22 cellular contexts compared by ENCODE assay signal in genomic region chr2:120208381-120209353, GRCh38. TPM values are rescaled to one million over a fixed set of nuclear protein-coding genes. Genes with fewer than 3 reads are reported as not detected.
DNase-seq lines count a peak whose midpoint lies in the region; ATAC-seq and TF ChIP-seq lines count a peak whose summit lies in the region.
"Had no signal": no experiment of that assay in that cellular context is flagged by ENCODE, and none has a peak within 500 bp of the region (broad histone marks: within the 10 kb centered on the region; RNA-seq: fewer than 3 reads in every experiment).

No MANE protein-coding gene starts in this region.

- no peaks in the 10 kb centered on the region for H3K27me3 Mint-ChIP-seq in T-helper 1 cell treated with Interleukin-12 subunit alpha and Interleukin-12 subunit beta and Interleukin-4 antibody, amounts not matched to agents 30 μg/mL and 1 μg/mL, for 36 hours (ENCODE audit: low read depth)
- no peaks in the 10 kb centered on the region for H3K27me3 Mint-ChIP-seq in activated naive CD8-positive, alpha-beta T cell treated with anti-CD3 and anti-CD28 coated beads, Interleukin-2, amount 10 ng/mL, durations not matched to agents 7 days and 5 days
- no peaks in the 10 kb centered on the region for H3K27me3 Mint-ChIP-seq in activated naive CD8-positive, alpha-beta T cell treated with anti-CD3 and anti-CD28 coated beads, Interleukin-2, amount 50 U/mL, for 24 hours
- H3K27me3 Mint-ChIP-seq in neural crest cell (ENCODE audit: low read depth) = no peaks in the 10 kb centered on the region
- H3K27me3 Mint-ChIP-seq: IgD-negative memory B cell had no signal

- H3K27ac Mint-ChIP-seq in T-helper 1 cell treated with Interleukin-12 subunit alpha and Interleukin-12 subunit beta and Interleukin-4 antibody, amounts not matched to agents 30 μg/mL and 1 μg/mL, for 36 hours = peak overlapping the region; percentile 84
- H3K27ac Mint-ChIP-seq in activated naive CD8-positive, alpha-beta T cell treated with anti-CD3 and anti-CD28 coated beads, Interleukin-2, amount 10 ng/mL, durations not matched to agents 7 days and 5 days = peak overlapping the region; percentile 85
- H3K27ac Mint-ChIP-seq in activated naive CD8-positive, alpha-beta T cell treated with anti-CD3 and anti-CD28 coated beads, Interleukin-2, amount 50 U/mL, for 24 hours = no peak overlapping the region
- H3K27ac Mint-ChIP-seq in neural crest cell (ENCODE audit: unreplicated experiment) = peak overlapping the region; percentile 24

- no peaks in the 10 kb centered on the region for H3K9me3 Mint-ChIP-seq in T-helper 1 cell treated with Interleukin-12 subunit alpha and Interleukin-12 subunit beta and Interleukin-4 antibody, amounts not matched to agents 30 μg/mL and 1 μg/mL, for 36 hours
- no peaks in the 10 kb centered on the region for H3K9me3 Mint-ChIP-seq in activated naive CD8-positive, alpha-beta T cell treated with anti-CD3 and anti-CD28 coated beads, Interleukin-2, amount 10 ng/mL, durations not matched to agents 7 days and 5 days
- no peaks in the 10 kb centered on the region for H3K9me3 Mint-ChIP-seq in activated naive CD8-positive, alpha-beta T cell treated with anti-CD3 and anti-CD28 coated beads, Interleukin-2, amount 50 U/mL, for 24 hours
- no peaks in the 10 kb centered on the region for H3K9me3 Mint-ChIP-seq in neural crest cell
- H3K9me3 Mint-ChIP-seq: IgD-negative memory B cell had no signal

- H3K4me1 Mint-ChIP-seq in T-helper 1 cell treated with Interleukin-12 subunit alpha and Interleukin-12 subunit beta and Interleukin-4 antibody, amounts not matched to agents 30 μg/mL and 1 μg/mL, for 36 hours (ENCODE audit: low read depth) = peaks cover 20% of the 10 kb centered on the region
- H3K4me1 Mint-ChIP-seq in activated naive CD8-positive, alpha-beta T cell treated with anti-CD3 and anti-CD28 coated beads, Interleukin-2, amount 10 ng/mL, durations not matched to agents 7 days and 5 days = peaks cover 16% of the 10 kb centered on the region
- peaks cover 13% of the 10 kb centered on the region for H3K4me1 Mint-ChIP-seq in activated naive CD8-positive, alpha-beta T cell treated with anti-CD3 and anti-CD28 coated beads, Interleukin-2, amount 50 U/mL, for 24 hours
- no peaks in the 10 kb centered on the region for H3K4me1 Mint-ChIP-seq in neural crest cell

- 93% methylated on average over 10 of the region's 10 CpGs for WGBS in suprapubic skin

- H3K36me3 Mint-ChIP-seq in T-helper 1 cell treated with Interleukin-12 subunit alpha and Interleukin-12 subunit beta and Interleukin-4 antibody, amounts not matched to agents 30 μg/mL and 1 μg/mL, for 36 hours (ENCODE audit: low read depth) = peaks cover 11% of the 10 kb centered on the region
- peaks cover 2% of the 10 kb centered on the region for H3K36me3 Mint-ChIP-seq in activated naive CD8-positive, alpha-beta T cell treated with anti-CD3 and anti-CD28 coated beads, Interleukin-2, amount 10 ng/mL, durations not matched to agents 7 days and 5 days
- no peaks in the 10 kb centered on the region for H3K36me3 Mint-ChIP-seq in activated naive CD8-positive, alpha-beta T cell treated with anti-CD3 and anti-CD28 coated beads, Interleukin-2, amount 50 U/mL, for 24 hours (ENCODE audit: low read depth)
- no peaks in the 10 kb centered on the region for H3K36me3 Mint-ChIP-seq in neural crest cell (ENCODE audit: low read depth)

- H3K27me3 ChIP-seq in suprapubic skin (no peaks in the 10 kb centered on the region), HAP-1 (ENCODE audit: low read depth) (no peaks in the 10 kb centered on the region)

- TF ChIP-seq CTCF in neural crest cell (conservative IDR thresholded peaks at IDR 0.05) (no peak), suprapubic skin (IDR thresholded peaks at IDR 0.05) (no peak)

- POLR2A ChIA-PET in activated naive CD8-positive, alpha-beta T cell treated with anti-CD3 and anti-CD28 coated beads, Interleukin-2, amount 10 ng/mL, durations not matched to agents 7 days and 5 days (lab: Charles Lee) = interaction anchor here (0.6 to 1.9 kb wide), 3 partner anchors 14 to 36 kb away, joined by 3 to 9 read pairs (median 5); partner anchors contain the start of gene TMEM185B

- H3K9me3 ChIP-seq in suprapubic skin = no peaks in the 10 kb centered on the region
- H3K9me3 ChIP-seq in HAP-1 = no peaks in the 10 kb centered on the region

- DNase-seq in T-helper 1 cell = no peak
- no peak for DNase-seq in activated naive CD8-positive, alpha-beta T cell treated with anti-CD3 and anti-CD28 coated beads, Interleukin-2, amount 10 ng/mL, durations not matched to agents 7 days and 5 days
- no peak for DNase-seq in activated naive CD8-positive, alpha-beta T cell treated with anti-CD3 and anti-CD28 coated beads, Interleukin-2, amount 50 U/mL, for 24 hours
- no peak for DNase-seq in neural crest cell (ENCODE audit: low read depth, low spot score)
- peak; percentile 28 to 64 for DNase-seq in suprapubic skin (ENCODE audit: low spot score in 2 of 2)
- DNase-seq in DMS153 treated with DMSO at 0.1 percent for 48 hours (lab: John Stamatoyannopoulos, UW; ENCODE audit: unreplicated experiment) = no peak
- DNase-seq in HAP-1 (ENCODE audit: low spot score in 2 of 2) = no peak
- DNase-seq: ACHN, EL, GOT3, NCI-H1105 treated with DMSO at 0.1 percent for 48 hours, NCI-H2029 treated with DMSO at 0.1 percent for 48 hours, NCI-H226, NCI-H510A treated with DMSO at 0.1 percent for 48 hours, NCI-H748 treated with DMSO at 0.1 percent for 48 hours, PC-9, RPMI8226, SHP77 treated with DMSO at 0.1 percent for 48 hours had no signal

- H3K27ac ChIP-seq in suprapubic skin = no peak overlapping the region
- H3K27ac ChIP-seq: 22Rv1, C4-2B, PC-9 had no signal

- TF ChIP-seq EP300 in suprapubic skin (IDR thresholded peaks at IDR 0.05) = no peak

- no peak overlapping the region for H3K4me3 Mint-ChIP-seq in T-helper 1 cell treated with Interleukin-12 subunit alpha and Interleukin-12 subunit beta and Interleukin-4 antibody, amounts not matched to agents 30 μg/mL and 1 μg/mL, for 36 hours
- no peak overlapping the region for H3K4me3 Mint-ChIP-seq in activated naive CD8-positive, alpha-beta T cell treated with anti-CD3 and anti-CD28 coated beads, Interleukin-2, amount 10 ng/mL, durations not matched to agents 7 days and 5 days
- no peak overlapping the region for H3K4me3 Mint-ChIP-seq in activated naive CD8-positive, alpha-beta T cell treated with anti-CD3 and anti-CD28 coated beads, Interleukin-2, amount 50 U/mL, for 24 hours
- H3K4me3 Mint-ChIP-seq in neural crest cell = no peak overlapping the region
- H3K4me3 Mint-ChIP-seq: IgD-negative memory B cell had no signal

- H3K36me3 ChIP-seq in suprapubic skin = no peaks in the 10 kb centered on the region
- no peaks in the 10 kb centered on the region for H3K36me3 ChIP-seq in HAP-1 (replicated peaks)

- H3K4me3 ChIP-seq in suprapubic skin (no peak overlapping the region), HAP-1 (no peak overlapping the region)
- H3K4me3 ChIP-seq: PC-9 had no signal

- no peak for ATAC-seq in activated naive CD8-positive, alpha-beta T cell treated with anti-CD3 and anti-CD28 coated beads, Interleukin-2, amount 10 ng/mL, durations not matched to agents 7 days and 5 days (ENCODE audit: low read depth)
- no peak for ATAC-seq in activated naive CD8-positive, alpha-beta T cell treated with anti-CD3 and anti-CD28 coated beads, Interleukin-2, amount 50 U/mL, for 24 hours

- no peak for TF ChIP-seq POLR2A in suprapubic skin (IDR thresholded peaks at IDR 0.05)

- H3K4me1 ChIP-seq in suprapubic skin = no peaks in the 10 kb centered on the region
- H3K4me1 ChIP-seq in HAP-1 = no peaks in the 10 kb centered on the region

- in situ Hi-C loops in HAP-1 (cut with MboI; ENCODE audit: low sequenced_read_pairs) = no loop called here

RNA-seq across cellular contexts. Expression of gene TMEM185B, which starts 14.5 kb away (rescaled TPM):
- total RNA-seq in activated naive CD8-positive, alpha-beta T cell treated with anti-CD3 and anti-CD28 coated beads, Interleukin-2, amount 10 ng/mL, durations not matched to agents 7 days and 5 days = 10 to 100 TPM; 23.4 to 26.2 TPM
- total RNA-seq in neural crest cell (22.4 and 22.7 TPM in 2 replicates), suprapubic skin (10 to 100 TPM; 22.8 to 40.0 (median 30.4) TPM)

RNA-seq across cellular contexts. Expression of gene RALB, which starts 44.0 kb away (rescaled TPM):
- 10 to 100 TPM; 45.7 to 50.4 TPM for total RNA-seq in activated naive CD8-positive, alpha-beta T cell treated with anti-CD3 and anti-CD28 coated beads, Interleukin-2, amount 10 ng/mL, durations not matched to agents 7 days and 5 days
- 29.3 and 30.0 TPM in 2 replicates for total RNA-seq in neural crest cell
- 10 to 100 TPM; 21.3 to 37.0 (median 30.5) TPM for total RNA-seq in suprapubic skin

Comparison
In these comparisons a context has a peak if more than half of its experiments do, and no peak if none do; other contexts are left out.
1. DNase-seq: peak in suprapubic skin (2 of 2); none in T-helper 1 cell (0 of 5), activated naive CD8-positive, alpha-beta T cell treated with anti-CD3 and anti-CD28 coated beads, Interleukin-2, amount 10 ng/mL, durations not matched to agents 7 days and 5 days (single experiment), activated naive CD8-positive, alpha-beta T cell treated with anti-CD3 and anti-CD28 coated beads, Interleukin-2, amount 50 U/mL, for 24 hours (single experiment), neural crest cell (single experiment), DMS153 treated with DMSO at 0.1 percent for 48 hours (single experiment) and HAP-1 (0 of 2).